ENCODE assay signal across 8 cellular contexts in genomic region chr9:133147412-133148271, GRCh38. TPM values are rescaled to one million over a fixed set of nuclear protein-coding genes. Genes with fewer than 3 reads are reported as not detected.
DNase-seq lines count a peak whose midpoint lies in the region; ATAC-seq and TF ChIP-seq lines count a peak whose summit lies in the region.

No MANE protein-coding gene starts in this region.

- no peaks in the 10 kb centered on the region for H3K9me2 ChIP-seq in OCI-LY7 (ENCODE audit: insufficient read depth, low read length)

- ATAC-seq in esophagus mucosa (peak; percentile 30), naive B cell (ENCODE audit: low read depth in 2 of 2) (peak; percentile 12 to 17), GM21360 (IDR thresholded peaks at IDR 0.05; ENCODE audit: unreplicated experiment) (no peak)

- no peaks in the 10 kb centered on the region for H3K36me3 ChIP-seq in HUES48 (ENCODE audit: control insufficient read depth, insufficient read depth, low read length)
- H3K36me3 ChIP-seq in OCI-LY7 (ENCODE audit: insufficient read depth, low read length): no peaks in the 10 kb centered on the region; the same call in 1 of the 2 replicates

- intact Hi-C loops in OCI-LY7 (cut with micrococcal nuclease; ENCODE audit: unreplicated experiment): loop anchor here (1.0 kb wide), 1 partner anchor 26 kb away; the partner anchor contains the start of gene RALGDS

- no peaks in the 10 kb centered on the region for H3K9me3 ChIP-seq in HUES48 (ENCODE audit: control insufficient read depth, insufficient read depth, low read length)
- no peaks in the 10 kb centered on the region for H3K9me3 ChIP-seq in OCI-LY7 (ENCODE audit: low read length)

- peaks cover 17% of the 10 kb centered on the region for H4K20me1 ChIP-seq in OCI-LY7 (ENCODE audit: insufficient read depth, low read length)

- peak overlapping the region; percentile 11 for H3K27ac ChIP-seq in HUES48 (ENCODE audit: low read depth, low read length)
- peak overlapping the region; percentile 38 for H3K27ac ChIP-seq in OCI-LY7 (ENCODE audit: low read depth, low read length, poor library complexity, severe bottlenecking)

- H3K4me3 ChIP-seq in HUES48 (ENCODE audit: low read depth, low read length) (peak overlapping the region; percentile 88), OCI-LY7 (ENCODE audit: low read depth, low read length, poor library complexity, severe bottlenecking) (peak overlapping the region; percentile 78)

- H3K27me3 ChIP-seq in HUES48 (ENCODE audit: control insufficient read depth, insufficient read depth, low read length): peaks cover 6% of the 10 kb centered on the region; the same call in 1 of the 2 replicates

- CTCF ChIA-PET in OCI-LY7 (lab: Charles Lee; ENCODE audit: unreplicated experiment): interaction anchor here (0.8 kb wide), 1 partner anchor 33 kb away, joined by 3 read pairs; no protein-coding TSS in a partner anchor

- no peak overlapping the region for H2AFZ ChIP-seq in OCI-LY7 (ENCODE audit: low read length)

- no peaks in the 10 kb centered on the region for H3K9me3 Mint-ChIP-seq in naive B cell

- DNase-seq in DMS153 (lab: John Stamatoyannopoulos, UW) (peak; percentile 73), OCI-LY7 (ENCODE audit: low spot score) (peak; percentile 77), naive B cell (peak; percentile 79)
- DNase-seq in activated T-cell treated with anti-CD3 and anti-CD28 coated beads, Interleukin-2, amount 50 U/mL, for 48 hours: peak; percentile 90 to 91
- peak; percentile 50 to 73 for DNase-seq in stimulated activated CD8-positive, alpha-beta memory T cell treated with anti-CD3 and anti-CD28 coated beads, Interleukin-7, amount 100 ng/mL, for 48 hours (ENCODE audit: extremely low read depth in 1 of 2, low read depth in 1 of 2)

- peaks cover 41 to 52% (median 43%) of the 10 kb centered on the region in 3 donors for H3K4me1 Mint-ChIP-seq in naive B cell

- H3K4me2 ChIP-seq in OCI-LY7 (ENCODE audit: low read length): peak overlapping the region; percentile 84

- TF ChIP-seq CTCF in OCI-LY7 (conservative IDR thresholded peaks at IDR 0.05; ENCODE audit: low read length): peak; percentile 91

- peaks cover 10% of the 10 kb centered on the region; the same call in 1 of the 2 replicates for H3K79me2 ChIP-seq in OCI-LY7 (ENCODE audit: insufficient read depth, low read depth, low read length)

- H3K4me1 ChIP-seq in HUES48 (ENCODE audit: control insufficient read depth, insufficient read depth, low read length) (peaks cover 11% of the 10 kb centered on the region), OCI-LY7 (ENCODE audit: insufficient read depth, low read length, poor library complexity, severe bottlenecking) (peaks cover 31% of the 10 kb centered on the region)

- no peak overlapping the region for H3K9ac ChIP-seq in HUES48 (ENCODE audit: low read depth, low read length)

- peak overlapping the region; percentile 80 to 93 (median 88) for H3K4me3 Mint-ChIP-seq in naive B cell

- peak overlapping the region; percentile 89 to 98 (median 98) for H3K27ac Mint-ChIP-seq in naive B cell

- no TSS peak for BruUV-seq in OCI-LY7 (replicated peaks; lab: Mats Ljungman, UMichigan)

- no peaks in the 10 kb centered on the region for H3K27me3 Mint-ChIP-seq in naive B cell

- H3K36me3 Mint-ChIP-seq in naive B cell: no peaks in the 10 kb centered on the region

- POLR2A ChIA-PET in OCI-LY7 (lab: Charles Lee): no interaction called here

RNA-seq across cellular contexts. Expression of gene GBGT1, which starts 16.1 kb away (rescaled TPM):
- 2.1 and 2.6 TPM in 2 replicates for total RNA-seq in OCI-LY7 (2014; rRNA removed; shearing (Covaris generic))
- total RNA-seq in OCI-LY7 (2022) (3.9 and 5.9 TPM in 2 replicates), esophagus mucosa (2.0 TPM)
- polyA plus RNA-seq in naive B cell (ENCODE audit: low read depth in 6 of 6): 1 to 10 TPM in 5 of 6 donors, under 1 TPM in 1; 0.96 to 4.0 (median 2.4) TPM

RNA-seq across cellular contexts. Expression of gene RALGDS, which starts 26.6 kb away (rescaled TPM):
- total RNA-seq in OCI-LY7 (2014; rRNA removed; shearing (Covaris generic)): 22.0 and 28.2 TPM in 2 replicates
- total RNA-seq in OCI-LY7 (2022) (23.8 and 28.6 TPM in 2 replicates), esophagus mucosa (35.0 TPM)
- polyA plus RNA-seq in naive B cell (ENCODE audit: low read depth in 6 of 6): 10 to 100 TPM in 2 of 6 donors, 1 to 10 TPM in 4; 5.5 to 17.5 (median 8.7) TPM
